In genomic region chrX:139759637-139760036, GRCh38 we compare ENCODE assay signal across 8 cellular contexts. TPM values are rescaled to one million over a fixed set of nuclear protein-coding genes. Genes with fewer than 3 reads are reported as not detected.
DNase-seq lines count a peak whose midpoint lies in the region; ATAC-seq and TF ChIP-seq lines count a peak whose summit lies in the region.

No MANE protein-coding gene starts in this region.

- no peak overlapping the region for H3K18ac ChIP-seq in H9 (ENCODE audit: insufficient read length, low read depth, low read length)

- no CpG with 5 or more reads among the region's 4 CpGs for WGBS in H9 (ENCODE audit: extremely low coverage, insufficient read length, low lambda C conversion rate)
- WGBS in spleen, 5 donors: 60 to 95% (median 70%) methylated on average over 4 of the region's 4 CpGs

- H3K4me1 Mint-ChIP-seq in H9: peaks cover 4 to 8% of the 10 kb centered on the region in 2 experiments; a peak in 3 of 4 replicates
- no peaks in the 10 kb centered on the region for H3K4me1 Mint-ChIP-seq in activated CD4-positive, alpha-beta memory T cell treated with anti-CD3 and anti-CD28 coated beads for 36 hours (ENCODE audit: low read depth)
- no peaks in the 10 kb centered on the region for H3K4me1 Mint-ChIP-seq in stimulated activated memory B cell treated with anti-CD40 and anti-IgM and Interleukin-4, amounts not matched to agents 10 μg/mL and 1 μg/mL and 100 μg/mL, for 72 hours

- H3K4ac ChIP-seq in H9 (ENCODE audit: low read depth, low read length): no peak overlapping the region

- no peak overlapping the region for H2BK20ac ChIP-seq in H9 (ENCODE audit: low read depth, low read length, poor library complexity, severe bottlenecking)

- H3K79me1 ChIP-seq in H9 (ENCODE audit: insufficient read depth, low read depth, low read length, poor library complexity, severe bottlenecking): no peaks in the 10 kb centered on the region

- no peak overlapping the region for H3K56ac ChIP-seq in H9 (ENCODE audit: insufficient read length, low read depth, low read length)

- no peak overlapping the region for H4K8ac ChIP-seq in H9 (replicated peaks; ENCODE audit: insufficient read length, low read depth, low read length)

- no peak overlapping the region for H2BK120ac ChIP-seq in H9 (ENCODE audit: low read depth, low read length, poor library complexity, severe bottlenecking)

- TF ChIP-seq CTCF in C4-2B (conservative IDR thresholded peaks at IDR 0.05) (peak; percentile 51), H9 (conservative IDR thresholded peaks at IDR 0.05) (peak; percentile 70), WERI-Rb-1 (IDR thresholded peaks at IDR 0.05; ENCODE audit: low read depth, low read length) (peak; percentile 26; the same call in 1 of the 2 replicates), spleen (IDR thresholded peaks at IDR 0.05 in 8 of 11, conservative IDR thresholded peaks at IDR 0.05 in 3 of 11) (peak in 5 of 11 experiments; percentile 15 to 29 (median 21))

- peaks cover 23 to 25% (median 23%) of the 10 kb centered on the region in 3 experiments for H3K36me3 Mint-ChIP-seq in H9 (ENCODE audit: insufficient read depth in 1 of 3, low read depth in 3 of 3)
- H3K36me3 Mint-ChIP-seq in activated CD4-positive, alpha-beta memory T cell treated with anti-CD3 and anti-CD28 coated beads for 36 hours: peaks cover 25% of the 10 kb centered on the region
- H3K36me3 Mint-ChIP-seq in stimulated activated memory B cell treated with anti-CD40 and anti-IgM and Interleukin-4, amounts not matched to agents 10 μg/mL and 1 μg/mL and 100 μg/mL, for 72 hours: peaks cover 39% of the 10 kb centered on the region

- no peak overlapping the region for H2BK15ac ChIP-seq in H9 (ENCODE audit: low read depth, low read length)

- no peak overlapping the region for H3T11ph ChIP-seq in H9 (ENCODE audit: low read length)

- H2AFZ ChIP-seq in H9 (ENCODE audit: low read length): no peak overlapping the region

- no peak overlapping the region for H3K4me3 Mint-ChIP-seq in H9
- H3K4me3 Mint-ChIP-seq in activated CD4-positive, alpha-beta memory T cell treated with anti-CD3 and anti-CD28 coated beads for 36 hours: no peak overlapping the region
- H3K4me3 Mint-ChIP-seq in stimulated activated memory B cell treated with anti-CD40 and anti-IgM and Interleukin-4, amounts not matched to agents 10 μg/mL and 1 μg/mL and 100 μg/mL, for 72 hours: no peak overlapping the region

- no peak overlapping the region for H3K4me3 ChIP-seq in WERI-Rb-1 (ENCODE audit: low read depth, low read length)
- H3K4me3 ChIP-seq in spleen: no peak overlapping the region

- H3K23ac ChIP-seq in H9 (ENCODE audit: insufficient read length, low read depth, low read length): no peak overlapping the region

- H2BK5ac ChIP-seq in H9 (ENCODE audit: insufficient read length, low read length): no peak overlapping the region

- no peak overlapping the region for H3K14ac ChIP-seq in H9 (ENCODE audit: insufficient read depth, low read length)

- no peak for TF ChIP-seq POLR2A in spleen (IDR thresholded peaks at IDR 0.05)

- no peak overlapping the region for H2BK12ac ChIP-seq in H9 (ENCODE audit: insufficient read length, low read depth, low read length)

- H3K4me2 ChIP-seq in H9 (ENCODE audit: insufficient read depth, insufficient read length, low read length): no peak overlapping the region

- no peaks in the 10 kb centered on the region; the same call in 1 of the 2 replicates for H3K4me1 ChIP-seq in H9 (ENCODE audit: insufficient read depth, low read length)
- H3K4me1 ChIP-seq in spleen: no peaks in the 10 kb centered on the region

- no peak overlapping the region for H3K27ac Mint-ChIP-seq in H9
- H3K27ac Mint-ChIP-seq in activated CD4-positive, alpha-beta memory T cell treated with anti-CD3 and anti-CD28 coated beads for 36 hours: no peak overlapping the region
- no peak overlapping the region for H3K27ac Mint-ChIP-seq in stimulated activated memory B cell treated with anti-CD40 and anti-IgM and Interleukin-4, amounts not matched to agents 10 μg/mL and 1 μg/mL and 100 μg/mL, for 72 hours

- no peaks in the 10 kb centered on the region for H3K23me2 ChIP-seq in H9 (ENCODE audit: insufficient read length, low read depth, low read length, poor library complexity, severe bottlenecking)

- H3K27me3 ChIP-seq in H9 (ENCODE audit: insufficient read depth, low read length) (no peaks in the 10 kb centered on the region), WERI-Rb-1 (ENCODE audit: insufficient read depth, low read depth, severe bottlenecking) (no peaks in the 10 kb centered on the region), spleen (replicated peaks in 1 of 7) (no peaks in the 10 kb centered on the region)

- no peaks in the 10 kb centered on the region for H3K27me3 Mint-ChIP-seq in H9 (ENCODE audit: low read depth)
- H3K27me3 Mint-ChIP-seq in activated CD4-positive, alpha-beta memory T cell treated with anti-CD3 and anti-CD28 coated beads for 36 hours: no peaks in the 10 kb centered on the region
- no peaks in the 10 kb centered on the region for H3K27me3 Mint-ChIP-seq in stimulated activated memory B cell treated with anti-CD40 and anti-IgM and Interleukin-4, amounts not matched to agents 10 μg/mL and 1 μg/mL and 100 μg/mL, for 72 hours

- peaks cover 15 to 44% of the 10 kb centered on the region in 2 experiments for H3K9me3 Mint-ChIP-seq in H9
- H3K9me3 Mint-ChIP-seq in activated CD4-positive, alpha-beta memory T cell treated with anti-CD3 and anti-CD28 coated beads for 36 hours: peaks cover 13% of the 10 kb centered on the region
- H3K9me3 Mint-ChIP-seq in stimulated activated memory B cell treated with anti-CD40 and anti-IgM and Interleukin-4, amounts not matched to agents 10 μg/mL and 1 μg/mL and 100 μg/mL, for 72 hours: peaks cover 3% of the 10 kb centered on the region

- intact Hi-C loops in activated CD4-positive, alpha-beta memory T cell treated with anti-CD3 and anti-CD28 coated beads for 36 hours (cut with micrococcal nuclease): loop anchor here (10.0 kb wide), 1 partner anchor 175 kb away; the partner anchor contains the start of gene ATP11C
- intact Hi-C loops in spleen (cut with DNase I; ENCODE audit: low total_unique reads): no loop called here

- no peak overlapping the region for H3K27ac ChIP-seq in C4-2B
- H3K27ac ChIP-seq in H9 (ENCODE audit: insufficient read length, low read depth, low read length): no peak overlapping the region
- no peak overlapping the region for H3K27ac ChIP-seq in WERI-Rb-1
- no peak overlapping the region for H3K27ac ChIP-seq in spleen

- CTCF ChIA-PET in activated CD4-positive, alpha-beta memory T cell treated with anti-CD3 and anti-CD28 coated beads for 36 hours (lab: Charles Lee): no interaction called here

- no peaks in the 10 kb centered on the region for H3K79me2 ChIP-seq in H9 (ENCODE audit: insufficient read depth, low read length)

- no peaks in the 10 kb centered on the region for H3K9me3 ChIP-seq in H9 (ENCODE audit: control insufficient read depth, low read depth, low read length)
- H3K9me3 ChIP-seq in WERI-Rb-1 (ENCODE audit: severe bottlenecking): no peaks in the 10 kb centered on the region
- H3K9me3 ChIP-seq in spleen: peaks cover 0 to 12% (median 11%) of the 10 kb centered on the region in 8 donors

- DNase-seq in H9 (no peak), WERI-Rb-1 (peak; percentile 9), kidney glomerular epithelial cell (lab: John Stamatoyannopoulos, UW) (peak; percentile 3), spleen (no peak), HuH-7 (ENCODE audit: low spot score) (no peak)
- no peak for DNase-seq in activated CD4-positive, alpha-beta memory T cell treated with anti-CD3 and anti-CD28 coated beads for 36 hours

- H4K20me1 ChIP-seq in H9 (ENCODE audit: control insufficient read depth, insufficient read depth, insufficient read length): no peaks in the 10 kb centered on the region

- H4K91ac ChIP-seq in H9 (ENCODE audit: insufficient read length, low read depth, low read length): no peak overlapping the region

- H3K36me3 ChIP-seq in WERI-Rb-1: no peaks in the 10 kb centered on the region
- H3K36me3 ChIP-seq in spleen: peaks cover 0 to 53% (median 3%) of the 10 kb centered on the region in 6 donors

- H3K9ac ChIP-seq in H9 (ENCODE audit: extremely low read depth, insufficient read length, low read length): no peak overlapping the region

- no peak for ATAC-seq in stimulated activated memory B cell treated with anti-CD40 and anti-IgM and Interleukin-4, amounts not matched to agents 10 μg/mL and 1 μg/mL and 100 μg/mL, for 72 hours

- H2AK5ac ChIP-seq in H9 (ENCODE audit: insufficient read length, low read length): no peak overlapping the region

- no peak overlapping the region for H4K5ac ChIP-seq in H9 (ENCODE audit: insufficient read length, low read depth, low read length)

- POLR2A ChIA-PET in activated CD4-positive, alpha-beta memory T cell treated with anti-CD3 and anti-CD28 coated beads for 36 hours (lab: Charles Lee): no interaction called here

RNA-seq across cellular contexts. Expression of gene MCF2, which starts 51.7 kb away (rescaled TPM):
- 0.39 and 0.48 TPM in 2 replicates for total RNA-seq in H9 (2021)
- total RNA-seq in activated CD4-positive, alpha-beta memory T cell treated with anti-CD3 and anti-CD28 coated beads for 36 hours: under 1 TPM; 0.07 to 0.10 TPM
- 1 to 10 TPM in 4 of 7 donors, under 1 TPM in 3; 0.51 to 3.7 (median 1.1) TPM for total RNA-seq in spleen
- 1 to 10 TPM in 1 of 3 donors, under 1 TPM in 2; 0.79 to 2.6 (median 1.00) TPM for polyA plus RNA-seq in spleen

Comparison
In these comparisons a context has a peak if more than half of its experiments do, and no peak if none do; other contexts are left out.
1. DNase-seq: peak in WERI-Rb-1 (single experiment) and kidney glomerular epithelial cell (single experiment); none in H9 (single experiment), activated CD4-positive, alpha-beta memory T cell treated with anti-CD3 and anti-CD28 coated beads for 36 hours (single experiment), spleen (single experiment) and HuH-7 (single experiment).